Comparison of ENCODE assay signal across 22 cellular contexts in the genomic region with DNA sequence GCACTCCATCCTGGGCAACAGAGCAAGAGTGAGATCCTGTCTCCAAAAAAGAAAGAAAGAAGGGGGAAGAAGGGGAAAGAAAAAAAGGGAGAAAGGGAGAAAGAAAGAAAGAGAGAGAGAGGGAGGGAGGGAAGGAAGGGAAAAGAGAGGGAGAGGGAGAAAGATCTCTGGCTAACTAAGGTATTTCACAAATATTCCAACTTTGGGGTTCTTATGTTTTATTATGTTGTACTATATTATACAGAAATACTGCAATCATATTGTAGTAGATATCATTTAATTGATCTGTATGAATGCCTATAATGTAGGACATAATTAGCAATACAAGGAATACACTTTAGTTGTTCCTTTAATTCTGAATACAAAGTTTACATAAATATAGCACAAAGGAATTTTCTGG.
"Had no signal": no experiment of that assay in that cellular context is flagged by ENCODE, and none has a peak within 500 bp of the region (broad histone marks: within the 10 kb centered on the region; RNA-seq: fewer than 3 reads in every experiment).

No MANE protein-coding gene starts in this region.

- H3K27me3 ChIP-seq: MG63, SJSA1 had no signal

- FAIRE-seq: RCC 7860 had no signal

- DNase-seq: Karpas-422, KG1, MG63, NCI-H1092, NCI-H1105 treated with DMSO at 0.1 percent for 48 hours, NCI-H1417 treated with DMSO at 0.1 percent for 48 hours, NCI-H146, NCI-H1694 treated with DMSO at 0.1 percent for 48 hours, NCI-H1930, NCI-H2081, NCI-H2107, NCI-H2227 treated with DMSO at 0.1 percent for 48 hours, NCI-H510A, NCI-H524 treated with DMSO at 0.1 percent for 48 hours, NCI-H69, NCI-H774, Right ventricle myocardium superior, RPMI8226, SIG-M5 had no signal

- H3K36me3 ChIP-seq: MG63, SJSA1 had no signal

- H3K9me3 ChIP-seq: MG63, SJSA1 had no signal

- H3K4me3 ChIP-seq: MG63, SJSA1, SK-N-MC had no signal

- H3K27ac ChIP-seq: SJSA1, SK-N-MC had no signal
